ENCODE assay signal across 1 cellular context in genomic region chr7:104207731-104208420, GRCh38.
TF ChIP-seq lines count a peak whose summit lies in the region.

Gene ORC5 (minus strand): TSS chr7:104208013. CDS start chr7:104207904, 109 bp downstream.

TF ChIP-seq in GM23338, 12 proteins besides CTCF, POLR2A, EP300 and RAD21 (continued from another document):
- TF ChIP-seq, protein P1, sequence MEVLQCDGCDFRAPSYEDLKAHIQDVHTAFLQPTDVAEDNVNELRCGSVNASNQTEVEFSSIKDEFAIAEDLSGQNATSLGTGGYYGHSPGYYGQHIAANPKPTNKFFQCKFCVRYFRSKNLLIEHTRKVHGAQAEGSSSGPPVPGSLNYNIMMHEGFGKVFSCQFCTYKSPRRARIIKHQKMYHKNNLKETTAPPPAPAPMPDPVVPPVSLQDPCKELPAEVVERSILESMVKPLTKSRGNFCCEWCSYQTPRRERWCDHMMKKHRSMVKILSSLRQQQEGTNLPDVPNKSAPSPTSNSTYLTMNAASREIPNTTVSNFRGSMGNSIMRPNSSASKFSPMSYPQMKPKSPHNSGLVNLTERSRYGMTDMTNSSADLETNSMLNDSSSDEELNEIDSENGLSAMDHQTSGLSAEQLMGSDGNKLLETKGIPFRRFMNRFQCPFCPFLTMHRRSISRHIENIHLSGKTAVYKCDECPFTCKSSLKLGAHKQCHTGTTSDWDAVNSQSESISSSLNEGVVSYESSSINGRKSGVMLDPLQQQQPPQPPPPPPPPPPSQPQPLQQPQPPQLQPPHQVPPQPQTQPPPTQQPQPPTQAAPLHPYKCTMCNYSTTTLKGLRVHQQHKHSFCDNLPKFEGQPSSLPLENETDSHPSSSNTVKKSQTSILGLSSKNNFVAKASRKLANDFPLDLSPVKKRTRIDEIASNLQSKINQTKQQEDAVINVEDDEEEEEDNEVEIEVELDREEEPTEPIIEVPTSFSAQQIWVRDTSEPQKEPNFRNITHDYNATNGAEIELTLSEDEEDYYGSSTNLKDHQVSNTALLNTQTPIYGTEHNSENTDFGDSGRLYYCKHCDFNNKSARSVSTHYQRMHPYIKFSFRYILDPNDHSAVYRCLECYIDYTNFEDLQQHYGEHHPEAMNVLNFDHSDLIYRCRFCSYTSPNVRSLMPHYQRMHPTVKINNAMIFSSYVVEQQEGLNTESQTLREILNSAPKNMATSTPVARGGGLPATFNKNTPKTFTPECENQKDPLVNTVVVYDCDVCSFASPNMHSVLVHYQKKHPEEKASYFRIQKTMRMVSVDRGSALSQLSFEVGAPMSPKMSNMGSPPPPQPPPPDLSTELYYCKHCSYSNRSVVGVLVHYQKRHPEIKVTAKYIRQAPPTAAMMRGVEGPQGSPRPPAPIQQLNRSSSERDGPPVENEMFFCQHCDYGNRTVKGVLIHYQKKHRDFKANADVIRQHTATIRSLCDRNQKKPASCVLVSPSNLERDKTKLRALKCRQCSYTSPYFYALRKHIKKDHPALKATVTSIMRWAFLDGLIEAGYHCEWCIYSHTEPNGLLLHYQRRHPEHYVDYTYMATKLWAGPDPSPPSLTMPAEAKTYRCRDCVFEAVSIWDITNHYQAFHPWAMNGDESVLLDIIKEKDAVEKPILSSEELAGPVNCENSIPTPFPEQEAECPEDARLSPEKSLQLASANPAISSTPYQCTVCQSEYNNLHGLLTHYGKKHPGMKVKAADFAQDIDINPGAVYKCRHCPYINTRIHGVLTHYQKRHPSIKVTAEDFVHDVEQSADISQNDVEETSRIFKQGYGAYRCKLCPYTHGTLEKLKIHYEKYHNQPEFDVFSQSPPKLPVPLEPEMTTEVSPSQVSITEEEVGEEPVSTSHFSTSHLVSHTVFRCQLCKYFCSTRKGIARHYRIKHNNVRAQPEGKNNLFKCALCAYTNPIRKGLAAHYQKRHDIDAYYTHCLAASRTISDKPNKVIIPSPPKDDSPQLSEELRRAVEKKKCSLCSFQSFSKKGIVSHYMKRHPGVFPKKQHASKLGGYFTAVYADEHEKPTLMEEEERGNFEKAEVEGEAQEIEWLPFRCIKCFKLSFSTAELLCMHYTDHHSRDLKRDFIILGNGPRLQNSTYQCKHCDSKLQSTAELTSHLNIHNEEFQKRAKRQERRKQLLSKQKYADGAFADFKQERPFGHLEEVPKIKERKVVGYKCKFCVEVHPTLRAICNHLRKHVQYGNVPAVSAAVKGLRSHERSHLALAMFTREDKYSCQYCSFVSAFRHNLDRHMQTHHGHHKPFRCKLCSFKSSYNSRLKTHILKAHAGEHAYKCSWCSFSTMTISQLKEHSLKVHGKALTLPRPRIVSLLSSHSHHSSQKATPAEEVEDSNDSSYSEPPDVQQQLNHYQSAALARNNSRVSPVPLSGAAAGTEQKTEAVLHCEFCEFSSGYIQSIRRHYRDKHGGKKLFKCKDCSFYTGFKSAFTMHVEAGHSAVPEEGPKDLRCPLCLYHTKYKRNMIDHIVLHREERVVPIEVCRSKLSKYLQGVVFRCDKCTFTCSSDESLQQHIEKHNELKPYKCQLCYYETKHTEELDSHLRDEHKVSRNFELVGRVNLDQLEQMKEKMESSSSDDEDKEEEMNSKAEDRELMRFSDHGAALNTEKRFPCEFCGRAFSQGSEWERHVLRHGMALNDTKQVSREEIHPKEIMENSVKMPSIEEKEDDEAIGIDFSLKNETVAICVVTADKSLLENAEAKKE (CRISPR knock-in tag; IDR thresholded peaks at IDR 0.05): no peak
